In genomic region chrX:16138108-16138427, GRCh38 we compare ENCODE assay signal across 11 cellular contexts. TPM values are rescaled to one million over a fixed set of nuclear protein-coding genes. Genes with fewer than 3 reads are reported as not detected.
DNase-seq lines count a peak whose midpoint lies in the region; ATAC-seq and TF ChIP-seq lines count a peak whose summit lies in the region.
"Had no signal": no experiment of that assay in that cellular context is flagged by ENCODE, and none has a peak within 500 bp of the region (broad histone marks: within the 10 kb centered on the region; RNA-seq: fewer than 3 reads in every experiment).

No MANE protein-coding gene starts in this region.

- DNase-seq in MV-4-11 (lab: John Stamatoyannopoulos, UW) (peak; percentile 33), iPS-NIHi7 (ENCODE audit: extremely low spot score) (peak; percentile 38), NCI-H2171 treated with DMSO at 0.1 percent for 48 hours (lab: John Stamatoyannopoulos, UW) (no peak), ascending aorta (ENCODE audit: low spot score in 2 of 2) (no peak), SW 1271 (lab: John Stamatoyannopoulos, UW) (no peak)
- DNase-seq: anterior cingulate cortex, kidney glomerular epithelial cell, NCI-H1092 had no signal

- H3K36me3 ChIP-seq in ascending aorta = no peaks in the 10 kb centered on the region

- no peak for TF ChIP-seq CTCF in ascending aorta (IDR thresholded peaks at IDR 0.05)

- H3K4me3 ChIP-seq in ascending aorta = no peak overlapping the region

- ATAC-seq in GM18498 (IDR thresholded peaks at IDR 0.05; ENCODE audit: unreplicated experiment) = peak; percentile 65
- peak; percentile 49 for ATAC-seq in GM21528 (IDR thresholded peaks at IDR 0.05; ENCODE audit: low FRiP score, unreplicated experiment)
- no peak for ATAC-seq in HG03439 (IDR thresholded peaks at IDR 0.05; ENCODE audit: unreplicated experiment)

- H3K27ac ChIP-seq in ascending aorta = no peak overlapping the region

- H3K4me1 ChIP-seq in ascending aorta = no peaks in the 10 kb centered on the region

- H3K9me3 ChIP-seq in ascending aorta = no peaks in the 10 kb centered on the region

- intact Hi-C loops in ascending aorta (cut with DNase I) = no loop called here

- no peaks in the 10 kb centered on the region for H3K27me3 ChIP-seq in ascending aorta

RNA-seq across cellular contexts. Expression of gene GRPR, which starts 14.7 kb away (rescaled TPM):
- total RNA-seq in ascending aorta = 1.7 TPM

RNA-seq across cellular contexts. Expression of gene MAGEB17, which starts 29.2 kb away (rescaled TPM):
- not detected for total RNA-seq in ascending aorta

Comparison
In these comparisons a context has a peak if more than half of its experiments do, and no peak if none do; other contexts are left out.
1. DNase-seq: peak in MV-4-11 (single experiment) and iPS-NIHi7 (single experiment); none in NCI-H2171 treated with DMSO at 0.1 percent for 48 hours (single experiment), ascending aorta (0 of 2) and SW 1271 (0 of 2).